In the genomic region with DNA sequence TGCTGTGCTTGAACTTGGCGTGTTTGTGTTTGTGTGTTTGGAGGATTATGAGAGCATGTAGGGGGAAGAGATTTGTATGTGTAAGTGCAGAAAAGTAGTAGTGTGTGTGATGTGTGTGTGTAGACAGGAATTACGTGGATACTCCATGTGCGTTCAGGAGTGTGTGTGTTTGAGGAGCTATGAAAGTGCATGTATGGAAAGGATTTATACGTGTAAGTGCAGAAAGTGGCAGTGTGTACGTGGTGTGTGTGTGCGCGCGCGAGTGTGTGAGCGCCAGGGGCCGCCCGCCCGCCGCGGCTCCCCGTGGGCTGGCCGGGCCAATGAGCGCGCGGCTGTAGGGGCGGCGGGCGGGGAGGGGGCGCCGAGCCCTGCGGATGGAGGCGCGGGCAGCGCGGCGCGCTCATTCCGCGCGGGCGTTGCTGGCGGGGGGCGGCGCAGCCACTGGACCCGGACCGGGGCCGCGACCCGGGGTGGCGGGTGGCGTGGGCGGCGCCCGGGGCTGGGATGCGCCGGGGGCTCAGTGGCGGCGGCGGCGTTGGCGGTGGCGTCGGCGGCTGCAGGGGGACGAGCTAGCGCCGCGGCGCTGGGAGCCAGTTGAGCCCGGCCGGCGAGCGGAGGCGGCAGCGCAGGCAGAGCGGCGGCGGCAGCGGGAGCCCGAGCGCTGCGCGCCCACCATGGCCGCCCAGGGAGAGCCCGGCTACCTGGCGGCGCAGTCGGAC, we compare ENCODE assay signal across 8 cellular contexts. TPM values are rescaled to one million over a fixed set of nuclear protein-coding genes. Genes with fewer than 3 reads are reported as not detected.
DNase-seq lines count a peak whose midpoint lies in the region; ATAC-seq and TF ChIP-seq lines count a peak whose summit lies in the region.

A gene with protein sequence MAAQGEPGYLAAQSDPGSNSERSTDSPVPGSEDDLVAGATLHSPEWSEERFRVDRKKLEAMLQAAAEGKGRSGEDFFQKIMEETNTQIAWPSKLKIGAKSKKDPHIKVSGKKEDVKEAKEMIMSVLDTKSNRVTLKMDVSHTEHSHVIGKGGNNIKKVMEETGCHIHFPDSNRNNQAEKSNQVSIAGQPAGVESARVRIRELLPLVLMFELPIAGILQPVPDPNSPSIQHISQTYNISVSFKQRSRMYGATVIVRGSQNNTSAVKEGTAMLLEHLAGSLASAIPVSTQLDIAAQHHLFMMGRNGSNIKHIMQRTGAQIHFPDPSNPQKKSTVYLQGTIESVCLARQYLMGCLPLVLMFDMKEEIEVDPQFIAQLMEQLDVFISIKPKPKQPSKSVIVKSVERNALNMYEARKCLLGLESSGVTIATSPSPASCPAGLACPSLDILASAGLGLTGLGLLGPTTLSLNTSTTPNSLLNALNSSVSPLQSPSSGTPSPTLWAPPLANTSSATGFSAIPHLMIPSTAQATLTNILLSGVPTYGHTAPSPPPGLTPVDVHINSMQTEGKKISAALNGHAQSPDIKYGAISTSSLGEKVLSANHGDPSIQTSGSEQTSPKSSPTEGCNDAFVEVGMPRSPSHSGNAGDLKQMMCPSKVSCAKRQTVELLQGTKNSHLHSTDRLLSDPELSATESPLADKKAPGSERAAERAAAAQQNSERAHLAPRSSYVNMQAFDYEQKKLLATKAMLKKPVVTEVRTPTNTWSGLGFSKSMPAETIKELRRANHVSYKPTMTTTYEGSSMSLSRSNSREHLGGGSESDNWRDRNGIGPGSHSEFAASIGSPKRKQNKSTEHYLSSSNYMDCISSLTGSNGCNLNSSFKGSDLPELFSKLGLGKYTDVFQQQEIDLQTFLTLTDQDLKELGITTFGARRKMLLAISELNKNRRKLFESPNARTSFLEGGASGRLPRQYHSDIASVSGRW (plus strand): TSS at position 403 of the 719 bp plus-strand sequence. CDS start 272 bp downstream, at position 675.

- CTCF ChIA-PET in activated CD8-positive, alpha-beta T cell treated with anti-CD3 and anti-CD28 coated beads, Interleukin-2, amount 10 ng/mL, durations not matched to agents 7 days and 5 days (lab: Charles Lee), result interaction anchor here (1.3 kb wide), 1 partner anchor 213 kb away, joined by 5 read pairs; no protein-coding TSS in a partner anchor

- peaks cover 7% of the 10 kb centered on the region; the same call in 1 of the 2 replicates for H3K4me1 ChIP-seq in HUES48 (ENCODE audit: control insufficient read depth, insufficient read depth, low read length)
- no peaks in the 10 kb centered on the region for H3K4me1 ChIP-seq in foreskin keratinocyte
- H3K4me1 ChIP-seq in uterus, result no peaks in the 10 kb centered on the region

- H3K27ac ChIP-seq in HUES48 (ENCODE audit: low read depth, low read length) (no peak within 1 kb of the TSS), foreskin keratinocyte (no peak within 1 kb of the TSS), uterus (peak within 1 kb of the TSS; percentile 74 to 87)

- H3K27me3 ChIP-seq in HUES48 (ENCODE audit: control insufficient read depth, insufficient read depth, low read length) (peaks cover 49% of the 10 kb centered on the region), foreskin keratinocyte (peaks cover 74% of the 10 kb centered on the region), uterus (no peaks in the 10 kb centered on the region)

- peak; percentile 21 for DNase-seq in activated CD8-positive, alpha-beta T cell treated with anti-CD3 and anti-CD28 coated beads, Interleukin-2, amount 10 ng/mL, durations not matched to agents 7 days and 5 days
- DNase-seq in foreskin keratinocyte, result peak in 1 of 2 donors; percentile 54
- no peak for DNase-seq in naive B cell
- DNase-seq in uterus, result peak; percentile 23 to 66
- DNase-seq in GDM1 (lab: John Stamatoyannopoulos, UW), result no peak
- no peak for DNase-seq in OCI-M1 (lab: John Stamatoyannopoulos, UW)

- H3K27ac Mint-ChIP-seq in activated CD8-positive, alpha-beta T cell treated with anti-CD3 and anti-CD28 coated beads, Interleukin-2, amount 10 ng/mL, durations not matched to agents 7 days and 5 days, result no peak within 1 kb of the TSS
- H3K27ac Mint-ChIP-seq in naive B cell, result peak within 1 kb of the TSS in 2 of 6 donors; percentile 23 to 66

- POLR2A ChIA-PET in activated CD8-positive, alpha-beta T cell treated with anti-CD3 and anti-CD28 coated beads, Interleukin-2, amount 10 ng/mL, durations not matched to agents 7 days and 5 days (lab: Charles Lee), result no interaction called here

- intact Hi-C loops in uterus (cut with DNase I; ENCODE audit: low total_unique reads), result no loop called here

- peaks cover 33% of the 10 kb centered on the region for H3K27me3 Mint-ChIP-seq in activated CD8-positive, alpha-beta T cell treated with anti-CD3 and anti-CD28 coated beads, Interleukin-2, amount 10 ng/mL, durations not matched to agents 7 days and 5 days (ENCODE audit: low read depth)
- peaks cover 24 to 31% (median 25%) of the 10 kb centered on the region in 3 donors for H3K27me3 Mint-ChIP-seq in naive B cell

- H3K36me3 ChIP-seq in HUES48 (ENCODE audit: control insufficient read depth, insufficient read depth, low read length) (no peaks in the 10 kb centered on the region), uterus (no peaks in the 10 kb centered on the region)

- TF ChIP-seq CTCF in foreskin keratinocyte (conservative IDR thresholded peaks at IDR 0.05) (no peak), uterus (IDR thresholded peaks at IDR 0.05) (peak in 2 of 4 experiments; percentile 5 to 14)

- H3K9ac ChIP-seq in HUES48 (ENCODE audit: low read depth, low read length), result peak within 1 kb of the TSS; percentile 53

- ATAC-seq in activated CD8-positive, alpha-beta T cell treated with anti-CD3 and anti-CD28 coated beads, Interleukin-2, amount 10 ng/mL, durations not matched to agents 7 days and 5 days, result peak; percentile 80
- ATAC-seq in foreskin keratinocyte (peak; percentile 72), naive B cell (ENCODE audit: low read depth in 2 of 2) (peak; percentile 30 to 49)

- H3K9me3 ChIP-seq in HUES48 (ENCODE audit: control insufficient read depth, insufficient read depth, low read length) (no peaks in the 10 kb centered on the region), uterus (no peaks in the 10 kb centered on the region)

- H3K4me3 ChIP-seq in GM08714 (ENCODE audit: low read length) (peak within 1 kb of the TSS; percentile 41), HUES48 (ENCODE audit: low read depth, low read length) (peak within 1 kb of the TSS; percentile 80), uterus (peak within 1 kb of the TSS; percentile 46 to 82)

- TF ChIP-seq POLR2A in uterus (IDR thresholded peaks at IDR 0.05), result peak in 1 of 2 donors; percentile 30

- no peaks in the 10 kb centered on the region for H3K9me3 Mint-ChIP-seq in activated CD8-positive, alpha-beta T cell treated with anti-CD3 and anti-CD28 coated beads, Interleukin-2, amount 10 ng/mL, durations not matched to agents 7 days and 5 days (ENCODE audit: insufficient read depth)
- no peaks in the 10 kb centered on the region for H3K9me3 Mint-ChIP-seq in naive B cell

- H3K4me1 Mint-ChIP-seq in activated CD8-positive, alpha-beta T cell treated with anti-CD3 and anti-CD28 coated beads, Interleukin-2, amount 10 ng/mL, durations not matched to agents 7 days and 5 days (ENCODE audit: low read depth), result peaks cover 9% of the 10 kb centered on the region
- peaks cover 10 to 12% (median 11%) of the 10 kb centered on the region in 3 donors for H3K4me1 Mint-ChIP-seq in naive B cell

- no peaks in the 10 kb centered on the region for H3K36me3 Mint-ChIP-seq in activated CD8-positive, alpha-beta T cell treated with anti-CD3 and anti-CD28 coated beads, Interleukin-2, amount 10 ng/mL, durations not matched to agents 7 days and 5 days (ENCODE audit: low read depth)
- peaks cover 0 to 8% of the 10 kb centered on the region in 2 donors for H3K36me3 Mint-ChIP-seq in naive B cell

- peak within 1 kb of the TSS; percentile 52 for H3K4me3 Mint-ChIP-seq in activated CD8-positive, alpha-beta T cell treated with anti-CD3 and anti-CD28 coated beads, Interleukin-2, amount 10 ng/mL, durations not matched to agents 7 days and 5 days
- peak within 1 kb of the TSS; percentile 69 to 87 (median 75) for H3K4me3 Mint-ChIP-seq in naive B cell

RNA-seq across cellular contexts. Expression of the gene that starts here (rescaled TPM):
- not detected for total RNA-seq in activated CD8-positive, alpha-beta T cell treated with anti-CD3 and anti-CD28 coated beads, Interleukin-2, amount 10 ng/mL, durations not matched to agents 7 days and 5 days
- total RNA-seq in foreskin keratinocyte (1.2 and 2.0 TPM in 2 replicates), uterus (10 to 100 TPM in 3 of 4 donors, 1 to 10 TPM in 1; 1.3 to 29.7 (median 17.5) TPM)
- polyA plus RNA-seq in foreskin keratinocyte (0.29 and 0.54 TPM in 2 replicates), naive B cell (ENCODE audit: low read depth in 6 of 6) (not detected)

Comparison
In these comparisons a context has a peak if more than half of its experiments do, and no peak if none do; other contexts are left out.
1. Peak in DNase-seq and ATAC-seq in activated CD8-positive, alpha-beta T cell treated with anti-CD3 and anti-CD28 coated beads, Interleukin-2, amount 10 ng/mL, durations not matched to agents 7 days and 5 days; RNA of the gene not detected or under 1 TPM.
2. Peak in ATAC-seq in naive B cell; RNA of the gene not detected or under 1 TPM.
3. H3K27ac ChIP-seq: peak in uterus (2 of 2); none in HUES48 (single experiment) and foreskin keratinocyte (single experiment).
4. DNase-seq: peak in uterus (2 of 2); none in naive B cell (single experiment), GDM1 (single experiment) and OCI-M1 (single experiment).
5. Peak in every context shown above with its lines, with median percentiles within 50 percentile points of each other: H3K4me3 ChIP-seq and ATAC-seq.